1 cellular context compared by ENCODE assay signal in genomic region chr9:133893191-133893994, GRCh38.
TF ChIP-seq lines count a peak whose summit lies in the region.

No MANE protein-coding gene starts in this region.

TF ChIP-seq in HepG2, 621 proteins besides CTCF, POLR2A, EP300 and RAD21 (continued from another document and continues in another):
- TF ChIP-seq, protein P1, sequence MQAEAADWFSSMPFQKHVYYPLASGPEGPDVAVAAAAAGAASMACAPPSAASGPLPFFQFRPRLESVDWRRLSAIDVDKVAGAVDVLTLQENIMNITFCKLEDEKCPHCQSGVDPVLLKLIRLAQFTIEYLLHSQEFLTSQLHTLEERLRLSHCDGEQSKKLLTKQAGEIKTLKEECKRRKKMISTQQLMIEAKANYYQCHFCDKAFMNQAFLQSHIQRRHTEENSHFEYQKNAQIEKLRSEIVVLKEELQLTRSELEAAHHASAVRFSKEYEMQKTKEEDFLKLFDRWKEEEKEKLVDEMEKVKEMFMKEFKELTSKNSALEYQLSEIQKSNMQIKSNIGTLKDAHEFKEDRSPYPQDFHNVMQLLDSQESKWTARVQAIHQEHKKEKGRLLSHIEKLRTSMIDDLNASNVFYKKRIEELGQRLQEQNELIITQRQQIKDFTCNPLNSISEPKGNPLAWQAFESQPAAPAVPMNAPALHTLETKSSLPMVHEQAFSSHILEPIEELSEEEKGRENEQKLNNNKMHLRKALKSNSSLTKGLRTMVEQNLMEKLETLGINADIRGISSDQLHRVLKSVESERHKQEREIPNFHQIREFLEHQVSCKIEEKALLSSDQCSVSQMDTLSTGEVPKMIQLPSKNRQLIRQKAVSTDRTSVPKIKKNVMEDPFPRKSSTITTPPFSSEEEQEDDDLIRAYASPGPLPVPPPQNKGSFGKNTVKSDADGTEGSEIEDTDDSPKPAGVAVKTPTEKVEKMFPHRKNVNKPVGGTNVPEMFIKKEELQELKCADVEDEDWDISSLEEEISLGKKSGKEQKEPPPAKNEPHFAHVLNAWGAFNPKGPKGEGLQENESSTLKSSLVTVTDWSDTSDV (CRISPR knock-in tag; IDR thresholded peaks at IDR 0.05), result 0 out of 2 replicates have a peak, but pooled peaks have one; percentile 15
- TF ChIP-seq HNRNPLL (IDR thresholded peaks at IDR 0.05; ENCODE audit: low read depth, low read length, poor library complexity, severe bottlenecking) (peak; percentile 12), SMYD3 (CRISPR knock-in tag; IDR thresholded peaks at IDR 0.05) (no peak), NPAS2 (CRISPR knock-in tag; IDR thresholded peaks at IDR 0.05; ENCODE audit: borderline replicate concordance) (no peak), ZBTB26 (CRISPR knock-in tag; IDR thresholded peaks at IDR 0.05; ENCODE audit: borderline replicate concordance) (no peak), TOPORS (CRISPR knock-in tag; IDR thresholded peaks at IDR 0.05) (no peak), HDAC1 (CRISPR knock-in tag; IDR thresholded peaks at IDR 0.05) (0 out of 2 replicates have a peak, but pooled peaks have one; percentile 27), TAF15 (IDR thresholded peaks at IDR 0.05; ENCODE audit: low read depth, low read length, poor library complexity, severe bottlenecking) (peak; percentile 25), ZNF672 (CRISPR knock-in tag; IDR thresholded peaks at IDR 0.05) (no peak), HNF1B (CRISPR knock-in tag; IDR thresholded peaks at IDR 0.05) (no peak), HCFC1 (IDR thresholded peaks at IDR 0.05; ENCODE audit: low read depth, low read length) (no peak), ZNF382 (CRISPR knock-in tag; IDR thresholded peaks at IDR 0.05; ENCODE audit: borderline replicate concordance) (no peak), SP4 (CRISPR knock-in tag; IDR thresholded peaks at IDR 0.05) (0 out of 2 replicates have a peak, but pooled peaks have one; percentile 13), KDM5A (IDR thresholded peaks at IDR 0.05; ENCODE audit: borderline replicate concordance, low read length) (no peak), ZNF570 (CRISPR knock-in tag; IDR thresholded peaks at IDR 0.05; ENCODE audit: borderline replicate concordance) (no peak), ZFP91 (CRISPR knock-in tag; IDR thresholded peaks at IDR 0.05; ENCODE audit: borderline replicate concordance) (0 out of 2 replicates have a peak, but pooled peaks have one; percentile 21), ZNF446 (CRISPR knock-in tag; IDR thresholded peaks at IDR 0.05) (no peak), GATAD1 (CRISPR knock-in tag; IDR thresholded peaks at IDR 0.05) (no peak), TRIM22 (IDR thresholded peaks at IDR 0.05) (no peak), EED (CRISPR knock-in tag; IDR thresholded peaks at IDR 0.05) (no peak), PCBP1 (IDR thresholded peaks at IDR 0.05; ENCODE audit: borderline replicate concordance, low read depth, low read length) (0 out of 2 replicates have a peak, but pooled peaks have one; percentile 72), ZBTB38 (CRISPR knock-in tag; IDR thresholded peaks at IDR 0.05) (peak; percentile 97), HDAC6 (IDR thresholded peaks at IDR 0.05; ENCODE audit: low read depth, low read length) (no peak), KDM3A (CRISPR knock-in tag; IDR thresholded peaks at IDR 0.05; ENCODE audit: low read depth) (no peak), RNF2 (conservative IDR thresholded peaks at IDR 0.05; ENCODE audit: low read depth) (no peak), HOXA3 (CRISPR knock-in tag; IDR thresholded peaks at IDR 0.05) (no peak), CCAR2 (optimal IDR thresholded peaks at IDR 0.05; ENCODE audit: low read depth, low read length) (no peak), ZNF263 (CRISPR knock-in tag; IDR thresholded peaks at IDR 0.05) (no peak), HNRNPK (IDR thresholded peaks at IDR 0.05; ENCODE audit: low read depth, low read length, poor library complexity, severe bottlenecking) (peak; percentile 29), ASH2L (IDR thresholded peaks at IDR 0.05; ENCODE audit: insufficient read length, low read depth, low read length) (no peak), SP2 (CRISPR knock-in tag; IDR thresholded peaks at IDR 0.05) (no peak), ATM (IDR thresholded peaks at IDR 0.05; ENCODE audit: borderline replicate concordance) (no peak), AGO2 (optimal IDR thresholded peaks at IDR 0.05; ENCODE audit: low read depth, low read length) (peak; percentile 77), ATF1 (CRISPR knock-in tag; IDR thresholded peaks at IDR 0.05) (no peak), ZKSCAN5 (CRISPR knock-in tag; IDR thresholded peaks at IDR 0.05) (no peak)
- TF ChIP-seq, protein P2, sequence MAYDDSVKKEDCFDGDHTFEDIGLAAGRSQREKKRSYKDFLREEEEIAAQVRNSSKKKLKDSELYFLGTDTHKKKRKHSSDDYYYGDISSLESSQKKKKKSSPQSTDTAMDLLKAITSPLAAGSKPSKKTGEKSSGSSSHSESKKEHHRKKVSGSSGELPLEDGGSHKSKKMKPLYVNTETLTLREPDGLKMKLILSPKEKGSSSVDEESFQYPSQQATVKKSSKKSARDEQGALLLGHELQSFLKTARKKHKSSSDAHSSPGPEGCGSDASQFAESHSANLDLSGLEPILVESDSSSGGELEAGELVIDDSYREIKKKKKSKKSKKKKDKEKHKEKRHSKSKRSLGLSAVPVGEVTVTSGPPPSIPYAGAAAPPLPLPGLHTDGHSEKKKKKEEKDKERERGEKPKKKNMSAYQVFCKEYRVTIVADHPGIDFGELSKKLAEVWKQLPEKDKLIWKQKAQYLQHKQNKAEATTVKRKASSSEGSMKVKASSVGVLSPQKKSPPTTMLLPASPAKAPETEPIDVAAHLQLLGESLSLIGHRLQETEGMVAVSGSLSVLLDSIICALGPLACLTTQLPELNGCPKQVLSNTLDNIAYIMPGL (CRISPR knock-in tag; IDR thresholded peaks at IDR 0.05; ENCODE audit: borderline replicate concordance in 1 of 2, low read depth in 1 of 2), result no peak
- TF ChIP-seq, protein P3, sequence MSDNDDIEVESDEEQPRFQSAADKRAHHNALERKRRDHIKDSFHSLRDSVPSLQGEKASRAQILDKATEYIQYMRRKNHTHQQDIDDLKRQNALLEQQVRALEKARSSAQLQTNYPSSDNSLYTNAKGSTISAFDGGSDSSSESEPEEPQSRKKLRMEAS (IDR thresholded peaks at IDR 0.05), result no peak
- TF ChIP-seq, protein P4, sequence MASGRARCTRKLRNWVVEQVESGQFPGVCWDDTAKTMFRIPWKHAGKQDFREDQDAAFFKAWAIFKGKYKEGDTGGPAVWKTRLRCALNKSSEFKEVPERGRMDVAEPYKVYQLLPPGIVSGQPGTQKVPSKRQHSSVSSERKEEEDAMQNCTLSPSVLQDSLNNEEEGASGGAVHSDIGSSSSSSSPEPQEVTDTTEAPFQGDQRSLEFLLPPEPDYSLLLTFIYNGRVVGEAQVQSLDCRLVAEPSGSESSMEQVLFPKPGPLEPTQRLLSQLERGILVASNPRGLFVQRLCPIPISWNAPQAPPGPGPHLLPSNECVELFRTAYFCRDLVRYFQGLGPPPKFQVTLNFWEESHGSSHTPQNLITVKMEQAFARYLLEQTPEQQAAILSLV (CRISPR knock-in tag; IDR thresholded peaks at IDR 0.05; ENCODE audit: borderline replicate concordance), result no peak
- TF ChIP-seq, protein P5, sequence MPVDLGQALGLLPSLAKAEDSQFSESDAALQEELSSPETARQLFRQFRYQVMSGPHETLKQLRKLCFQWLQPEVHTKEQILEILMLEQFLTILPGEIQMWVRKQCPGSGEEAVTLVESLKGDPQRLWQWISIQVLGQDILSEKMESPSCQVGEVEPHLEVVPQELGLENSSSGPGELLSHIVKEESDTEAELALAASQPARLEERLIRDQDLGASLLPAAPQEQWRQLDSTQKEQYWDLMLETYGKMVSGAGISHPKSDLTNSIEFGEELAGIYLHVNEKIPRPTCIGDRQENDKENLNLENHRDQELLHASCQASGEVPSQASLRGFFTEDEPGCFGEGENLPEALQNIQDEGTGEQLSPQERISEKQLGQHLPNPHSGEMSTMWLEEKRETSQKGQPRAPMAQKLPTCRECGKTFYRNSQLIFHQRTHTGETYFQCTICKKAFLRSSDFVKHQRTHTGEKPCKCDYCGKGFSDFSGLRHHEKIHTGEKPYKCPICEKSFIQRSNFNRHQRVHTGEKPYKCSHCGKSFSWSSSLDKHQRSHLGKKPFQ (CRISPR knock-in tag; IDR thresholded peaks at IDR 0.05; ENCODE audit: insufficient replicate concordance), result peak; percentile 3
